Comparison of ENCODE assay signal across 23 cellular contexts in genomic region chr10:132254841-132255240, GRCh38.
"Had no signal": no experiment of that assay in that cellular context is flagged by ENCODE, and none has a peak within 500 bp of the region (broad histone marks: within the 10 kb centered on the region; RNA-seq: fewer than 3 reads in every experiment).

No MANE protein-coding gene starts in this region.

- H3K9me3 ChIP-seq: colonic mucosa, left lung, lower lobe of right lung, ovary, right atrium auricular region, sigmoid colon, suprapubic skin, thyroid gland had no signal

- H3K36me3 Mint-ChIP-seq: memory B cell, mesothelial cell of epicardium, type B pancreatic cell had no signal

- H3K4me3 ChIP-seq: colonic mucosa, left lung, lower lobe of right lung, ovary, right atrium auricular region, sigmoid colon, skin epidermis, suprapubic skin, thyroid gland had no signal

- H3K4me3 Mint-ChIP-seq: endodermal cell, memory B cell, mesothelial cell of epicardium, nephron progenitor cell, type B pancreatic cell had no signal

- ATAC-seq: left lung; lower lobe of right lung; stimulated activated naive CD8-positive, alpha-beta T cell treated with anti-CD3 and anti-CD28 coated beads, Interleukin-15, Interleukin-2, amounts not matched to agents 100 U/mL and 50 U/mL, for 24 hours had no signal

- H3K36me3 ChIP-seq: colonic mucosa, left lung, lower lobe of right lung, ovary, right atrium auricular region, sigmoid colon, suprapubic skin, thyroid gland had no signal

- H3K9me3 Mint-ChIP-seq: endodermal cell, memory B cell, mesothelial cell of epicardium, nephron progenitor cell, type B pancreatic cell had no signal

- H3K4me1 ChIP-seq: colonic mucosa, lower lobe of right lung, right atrium auricular region, sigmoid colon, suprapubic skin, thyroid gland had no signal

- H3K4me1 Mint-ChIP-seq: endodermal cell, mesothelial cell of epicardium had no signal

- H3K27ac Mint-ChIP-seq: endodermal cell, memory B cell, mesothelial cell of epicardium, nephron progenitor cell, type B pancreatic cell had no signal

- H3K27me3 ChIP-seq: colonic mucosa, left lung, ovary, right atrium auricular region, sigmoid colon, suprapubic skin, thyroid gland had no signal

- DNase-seq: colonic mucosa; dermis blood vessel endothelial cell; endodermal cell; erythroblast; foreskin melanocyte; head of caudate nucleus; hippocampal formation; islet precursor cell; left lung; lower lobe of right lung; nephron progenitor cell; nucleus accumbens; ovary; sigmoid colon; stimulated activated CD4-positive, alpha-beta T cell treated with anti-CD3 and anti-CD28 coated beads, Interleukin-12 subunit alpha, Interleukin-12 subunit beta, amount 100 ng/mL, for 4 hours; stimulated activated naive CD8-positive, alpha-beta T cell treated with anti-CD3 and anti-CD28 coated beads, Interleukin-15, Interleukin-2, amounts not matched to agents 100 U/mL and 50 U/mL, for 24 hours; thyroid gland had no signal

- H3K27ac ChIP-seq: colonic mucosa, lower lobe of right lung, ovary, right atrium auricular region, sigmoid colon, skin epidermis, suprapubic skin, thyroid gland had no signal
